ENCODE assay signal across 1 cellular context in genomic region chr11:67436459-67437081, GRCh38.
TF ChIP-seq lines count a peak whose summit lies in the region.

No MANE protein-coding gene starts in this region.

TF ChIP-seq in K562, 482 proteins besides CTCF, POLR2A, EP300 and RAD21 (continued from another document and continues in another):
- TF ChIP-seq DACH1 (IDR thresholded peaks at IDR 0.05; ENCODE audit: partially characterized antibody) (peak; percentile 38), TRIM24 (IDR thresholded peaks at IDR 0.05) (peak; percentile 53 to 66; a peak in 3 of 4 replicates), ETV1 (tag; conservative IDR thresholded peaks at IDR 0.05; ENCODE audit: low read depth) (peak; percentile 65), MAX (CRISPR knock-in tag; IDR thresholded peaks at IDR 0.05) (peak; percentile 49; the same call in 1 of the 2 replicates), ARID1B (IDR thresholded peaks at IDR 0.05) (peak; percentile 63), ZNF253 (CRISPR knock-in tag; conservative IDR thresholded peaks at IDR 0.05) (no peak), SOX6 (IDR thresholded peaks at IDR 0.05) (no peak), NEUROD1 (IDR thresholded peaks at IDR 0.05; ENCODE audit: borderline replicate concordance, low read depth, low read length, partially characterized antibody) (peak; percentile 32), CBFA2T3 (IDR thresholded peaks at IDR 0.05) (peak; percentile 71), PKNOX1 (IDR thresholded peaks at IDR 0.05) (no peak), BRD9 (IDR thresholded peaks at IDR 0.05; ENCODE audit: low read depth, partially characterized antibody) (no peak), PBX2 (CRISPR knock-in tag; IDR thresholded peaks at IDR 0.05; ENCODE audit: low read depth) (no peak), PBX2 (tag; conservative IDR thresholded peaks at IDR 0.05; ENCODE audit: low read depth) (0 out of 2 replicates have a peak, but pooled peaks have one; percentile 11), JUN (IDR thresholded peaks at IDR 0.05; ENCODE audit: borderline replicate concordance, low read depth, low read length) (no peak), JUN (CRISPR knock-in tag; IDR thresholded peaks at IDR 0.05; ENCODE audit: borderline replicate concordance) (no peak), MIER1 (IDR thresholded peaks at IDR 0.05; ENCODE audit: low read depth) (0 out of 2 replicates have a peak, but pooled peaks have one; percentile 51), E2F6 (IDR thresholded peaks at IDR 0.05; ENCODE audit: borderline replicate concordance in 1 of 2, extremely low read depth in 1 of 2, insufficient read depth in 1 of 2, insufficient read length in 1 of 2, low read depth in 1 of 2, low read length in 1 of 2, poor library complexity in 1 of 2, severe bottlenecking in 1 of 2) (peak; percentile 18 to 50), ZFX (CRISPR knock-in tag; IDR thresholded peaks at IDR 0.05) (peak; percentile 40; the same call in 1 of the 2 replicates), GATA2 (CRISPR knock-in tag; IDR thresholded peaks at IDR 0.05) (0 out of 2 replicates have a peak, but pooled peaks have one; percentile 30), ZNF384 (IDR thresholded peaks at IDR 0.05; ENCODE audit: low read depth, low read length) (0 out of 2 replicates have a peak, but pooled peaks have one; percentile 7), MAZ (CRISPR knock-in tag; conservative IDR thresholded peaks at IDR 0.05 in 1 of 2, IDR thresholded peaks at IDR 0.05 in 1 of 2) (peak; percentile 28 to 51; a peak in 1 of 4 replicates), CREB5 (CRISPR knock-in tag; IDR thresholded peaks at IDR 0.05) (no peak), MTA1 (IDR thresholded peaks at IDR 0.05; ENCODE audit: borderline replicate concordance) (0 out of 2 replicates have a peak, but pooled peaks have one; percentile 49), SIN3A (IDR thresholded peaks at IDR 0.05; ENCODE audit: borderline replicate concordance in 2 of 2, control insufficient read depth in 1 of 2, low read depth in 2 of 2, low read length in 2 of 2) (peak in 1 of 2 experiments; percentile 57; a peak in 1 of 4 replicates), ZBTB26 (CRISPR knock-in tag; IDR thresholded peaks at IDR 0.05) (0 out of 2 replicates have a peak, but pooled peaks have one; percentile 83), TCF3 (CRISPR knock-in tag; IDR thresholded peaks at IDR 0.05) (peak; percentile 25; the same call in 1 of the 2 replicates), CXXC5 (CRISPR knock-in tag; IDR thresholded peaks at IDR 0.05) (no peak; the same call in 1 of the 2 replicates), HDAC1 (IDR thresholded peaks at IDR 0.05) (peak in 1 of 2 experiments; percentile 64; a peak in 1 of 4 replicates), NCOR1 (IDR thresholded peaks at IDR 0.05) (peak; percentile 43), THRB (CRISPR knock-in tag; conservative IDR thresholded peaks at IDR 0.05) (peak; percentile 83), FOXK2 (conservative IDR thresholded peaks at IDR 0.05 in 1 of 2, IDR thresholded peaks at IDR 0.05 in 1 of 2; ENCODE audit: low read depth in 2 of 2) (0 out of 4 replicates have a peak, but pooled peaks of 1 of the 2 experiments have one; percentile 22), KLF16 (IDR thresholded peaks at IDR 0.05) (peak; percentile 29; the same call in 1 of the 2 replicates), ZBTB2 (IDR thresholded peaks at IDR 0.05) (peak; percentile 76), MEF2A (IDR thresholded peaks at IDR 0.05; ENCODE audit: control insufficient read depth, low read depth, low read length) (no peak), LEF1 (IDR thresholded peaks at IDR 0.05) (peak; percentile 72; the same call in 1 of the 2 replicates), ZBTB7A (IDR thresholded peaks at IDR 0.05; ENCODE audit: borderline replicate concordance, control insufficient read depth, low read depth, low read length) (peak; percentile 73; the same call in 1 of the 2 replicates), PREB (CRISPR knock-in tag; IDR thresholded peaks at IDR 0.05) (no peak), PPARD (CRISPR knock-in tag; IDR thresholded peaks at IDR 0.05) (no peak), THRAP3 (IDR thresholded peaks at IDR 0.05; ENCODE audit: borderline replicate concordance) (0 out of 2 replicates have a peak, but pooled peaks have one; percentile 34), BCOR (IDR thresholded peaks at IDR 0.05) (0 out of 2 replicates have a peak, but pooled peaks have one; percentile 22), UBTF (IDR thresholded peaks at IDR 0.05; ENCODE audit: borderline replicate concordance in 1 of 2, low read depth in 2 of 2, low read length in 2 of 2) (no peak), SNAPC5 (CRISPR knock-in tag; IDR thresholded peaks at IDR 0.05) (no peak), YBX1 (IDR thresholded peaks at IDR 0.05) (no peak), L3MBTL2 (IDR thresholded peaks at IDR 0.05) (peak; percentile 61), ZC3H8 (IDR thresholded peaks at IDR 0.05) (0 out of 2 replicates have a peak, but pooled peaks have one; percentile 29), ZFP91 (CRISPR knock-in tag; IDR thresholded peaks at IDR 0.05) (0 out of 2 replicates have a peak, but pooled peaks have one; percentile 39), DPF2 (IDR thresholded peaks at IDR 0.05) (peak; percentile 79), SUPT5H (IDR thresholded peaks at IDR 0.05) (peak; percentile 61)
